8 cellular contexts compared by ENCODE assay signal in genomic region chr10:60943372-60944158, GRCh38. TPM values are rescaled to one million over a fixed set of nuclear protein-coding genes. Genes with fewer than 3 reads are reported as not detected.
DNase-seq lines count a peak whose midpoint lies in the region; ATAC-seq and TF ChIP-seq lines count a peak whose summit lies in the region.

No MANE protein-coding gene starts in this region.

- 0% methylated on average over 14 to 36 of the region's 60 CpGs for WGBS in body of pancreas, 2 donors
- 0 to 1% (median 1%) methylated on average over 46 to 60 of the region's 60 CpGs for WGBS in psoas muscle, 3 donors

- DNase-seq in AG10803 (ENCODE audit: low read depth), result peak; percentile 72
- DNase-seq in Panc1 (ENCODE audit: low read depth, low spot score), result no peak
- peak; percentile 71 to 74 (median 72) for DNase-seq in body of pancreas
- peak; percentile 17 for DNase-seq in iPS DF 19.7 (ENCODE audit: low read depth, low spot score)
- peak; percentile 68 to 79 for DNase-seq in psoas muscle
- DNase-seq in NOMO-1 (lab: John Stamatoyannopoulos, UW; ENCODE audit: unreplicated experiment in 2 of 2), result no peak

- intact Hi-C loops in Panc1 (cut with micrococcal nuclease; ENCODE audit: unreplicated experiment) (no loop called here), body of pancreas (cut with DNase I) (no loop called here), psoas muscle (cut with DNase I) (loop anchor here (5.0 kb wide), 3 partner anchors 41 to 91 kb away; no protein-coding TSS in a partner anchor)

- in situ Hi-C loops in Panc1 (cut with HindIII; ENCODE audit: low pct_unique_long_range_greater_than_20kb, low sequenced_read_pairs), result no loop called here

- no peaks in the 10 kb centered on the region for H3K9me3 ChIP-seq in Panc1 (ENCODE audit: control insufficient read depth, insufficient read depth, low read depth, low read length)
- no peaks in the 10 kb centered on the region for H3K9me3 ChIP-seq in body of pancreas
- H3K9me3 ChIP-seq in psoas muscle, result no peaks in the 10 kb centered on the region

- no peak for TF ChIP-seq CTCF in AG10803 (conservative IDR thresholded peaks at IDR 0.05; ENCODE audit: low read length)
- TF ChIP-seq CTCF in Panc1 (IDR thresholded peaks at IDR 0.05), result no peak
- no peak for TF ChIP-seq CTCF in body of pancreas (IDR thresholded peaks at IDR 0.05)
- TF ChIP-seq CTCF in psoas muscle (IDR thresholded peaks at IDR 0.05), result no peak

- BruUV-seq in Panc1 (replicated peaks; lab: Mats Ljungman, UMichigan), result no TSS peak

- H3K27me3 ChIP-seq in Panc1 (ENCODE audit: control insufficient read depth, insufficient read depth, low read length), result peaks cover 10% of the 10 kb centered on the region
- H3K27me3 ChIP-seq in body of pancreas, result no peaks in the 10 kb centered on the region
- H3K27me3 ChIP-seq in psoas muscle (ENCODE audit: insufficient read depth in 3 of 3, low read length in 2 of 3), result no peaks in the 10 kb centered on the region

- POLR2A ChIA-PET in Panc1 (lab: Charles Lee), result interaction anchor here (0.6 kb wide), 1 partner anchor 798 kb away, joined by 3 read pairs; no protein-coding TSS in a partner anchor

- H3K4me3 ChIP-seq in AG10803 (ENCODE audit: low read length) (peak overlapping the region; percentile 74), Panc1 (ENCODE audit: low read depth in 2 of 2, low read length in 2 of 2) (peak overlapping the region; percentile 56 to 68), body of pancreas (peak overlapping the region; percentile 40 to 57), psoas muscle (peak overlapping the region; percentile 90)

- H3K36me3 ChIP-seq in Panc1 (ENCODE audit: control insufficient read depth, insufficient read depth, low read length), result no peaks in the 10 kb centered on the region
- H3K36me3 ChIP-seq in body of pancreas (replicated peaks in 1 of 2; ENCODE audit: insufficient read depth in 1 of 2, low read depth in 2 of 2), result no peaks in the 10 kb centered on the region
- H3K36me3 ChIP-seq in psoas muscle (ENCODE audit: insufficient read depth in 1 of 2, low read depth in 1 of 2), result peaks cover 0 to 9% of the 10 kb centered on the region in 2 donors

- H3K4me1 ChIP-seq in Panc1 (ENCODE audit: control insufficient read depth, insufficient read depth, low read length) (peaks cover 16% of the 10 kb centered on the region), body of pancreas (peaks cover 28% of the 10 kb centered on the region), psoas muscle (peaks cover 36% of the 10 kb centered on the region)

- ATAC-seq in GM18517 (IDR thresholded peaks at IDR 0.05; ENCODE audit: unreplicated experiment) (peak; percentile 34), HG03139 (IDR thresholded peaks at IDR 0.05; ENCODE audit: unreplicated experiment) (peak; percentile 30), Panc1 (peak; percentile 69), body of pancreas (peak; percentile 60), psoas muscle (peak; percentile 32 to 66 (median 54))

- peak overlapping the region; percentile 45; the same call in 1 of the 2 replicates for H3K27ac ChIP-seq in Panc1 (ENCODE audit: low read length)
- H3K27ac ChIP-seq in body of pancreas, result peak overlapping the region; percentile 92 to 99 (median 98)
- peak overlapping the region; percentile 99 for H3K27ac ChIP-seq in psoas muscle

- TF ChIP-seq POLR2A in body of pancreas (IDR thresholded peaks at IDR 0.05), result peak in 1 of 3 donors; percentile 5

- CTCF ChIA-PET in Panc1 (lab: Charles Lee), result no interaction called here

RNA-seq across cellular contexts. Expression of gene RHOBTB1, which starts 0.4 kb away (rescaled TPM):
- total RNA-seq in Panc1 (2021; ENCODE audit: unreplicated experiment) (0.77 TPM), body of pancreas (10 to 100 TPM in 1 of 2 donors, 1 to 10 TPM in 1; 5.9 to 12.2 TPM), psoas muscle (10 to 100 TPM; 20.8 to 47.4 (median 30.7) TPM)
- polyA plus RNA-seq in Panc1 (2012; ENCODE audit: insufficient read length), result 1.9 TPM
- 10 to 100 TPM in 2 of 3 donors, 1 to 10 TPM in 1; 1.8 to 28.4 (median 13.6) TPM for polyA plus RNA-seq in psoas muscle

Comparison
In these comparisons a context has a peak if more than half of its experiments do, and no peak if none do; other contexts are left out.
1. DNase-seq: peak in AG10803 (single experiment), body of pancreas (4 of 4), iPS DF 19.7 (single experiment) and psoas muscle (2 of 2); none in Panc1 (single experiment) and NOMO-1 (0 of 2).
2. H3K27ac ChIP-seq: peak in every context shown above with its lines; median percentile 99 in psoas muscle; 98 in body of pancreas; 45 in Panc1.
3. intact Hi-C loops: an anchor here in psoas muscle (5.0 kb wide); none called in Panc1 and body of pancreas.
4. Peak in every context shown above with its lines, with median percentiles within 50 percentile points of each other: H3K4me3 ChIP-seq and ATAC-seq.